ENCODE assay signal across 14 cellular contexts in genomic region chr6:3873051-3873450, GRCh38. TPM values are rescaled to one million over a fixed set of nuclear protein-coding genes. Genes with fewer than 3 reads are reported as not detected.
DNase-seq lines count a peak whose midpoint lies in the region; ATAC-seq and TF ChIP-seq lines count a peak whose summit lies in the region.
"Had no signal": no experiment of that assay in that cellular context is flagged by ENCODE, and none has a peak within 500 bp of the region (broad histone marks: within the 10 kb centered on the region; RNA-seq: fewer than 3 reads in every experiment).

No MANE protein-coding gene starts in this region.

- 87 to 90% methylated on average over 4 of the region's 4 CpGs for WGBS in GM23248 (ENCODE audit: low coverage in 1 of 2, low lambda C conversion rate in 2 of 2, missing lambda C conversion rate in 2 of 2), 2 experiments

- TF ChIP-seq CTCF in epithelial cell of esophagus (IDR thresholded peaks at IDR 0.05; ENCODE audit: insufficient read depth, low read depth, low read length, missing control alignments) = no peak

- H3K4me3 ChIP-seq in GM23248 (no peak overlapping the region), epithelial cell of esophagus (ENCODE audit: low read length) (no peak overlapping the region)
- H3K4me3 ChIP-seq: BLaER1 treated with 17β-estradiol and CSF1 and Interleukin-3, amounts not matched to agents 10 nM and 100 nM had no signal

- no peaks in the 10 kb centered on the region for H3K36me3 ChIP-seq in GM23248 (ENCODE audit: low read depth)
- H3K36me3 ChIP-seq: BLaER1 treated with 17β-estradiol and CSF1 and Interleukin-3, amounts not matched to agents 10 nM and 100 nM had no signal

- H3K27me3 ChIP-seq in GM23248 (replicated peaks; ENCODE audit: insufficient read depth) = no peaks in the 10 kb centered on the region
- H3K27me3 ChIP-seq: BLaER1 treated with 17β-estradiol and CSF1 and Interleukin-3, amounts not matched to agents 10 nM and 100 nM had no signal

- ATAC-seq in left lobe of liver (peak; percentile 11), HG03521 (IDR thresholded peaks at IDR 0.05; ENCODE audit: unreplicated experiment) (no peak), GM18519 (IDR thresholded peaks at IDR 0.05; ENCODE audit: low FRiP score, unreplicated experiment) (no peak)

- H3K9me3 ChIP-seq in GM23248 (ENCODE audit: low read depth) = no peaks in the 10 kb centered on the region
- H3K9me3 ChIP-seq: BLaER1 treated with 17β-estradiol and CSF1 and Interleukin-3, amounts not matched to agents 10 nM and 100 nM had no signal

- no peak overlapping the region for H3K27ac ChIP-seq in GM23248
- H3K27ac ChIP-seq: BLaER1 treated with 17β-estradiol and CSF1 and Interleukin-3, amounts not matched to agents 10 nM and 100 nM had no signal

- DNase-seq in GM23248 (peak; percentile 6), epithelial cell of esophagus (ENCODE audit: low read depth) (peak; percentile 24), left lobe of liver (ENCODE audit: low spot score) (peak; percentile 35), NCI-H524 treated with DMSO at 0.1 percent for 48 hours (lab: John Stamatoyannopoulos, UW) (no peak)
- peak; percentile 6 for DNase-seq in stimulated activated CD8-positive, alpha-beta memory T cell treated with anti-CD3 and anti-CD28 coated beads, Interleukin-4, amount 100 ng/mL, for 48 hours
- DNase-seq: ACHN; CD4-positive, CD25-positive, alpha-beta regulatory T cell; DMS 273 treated with DMSO at 0.1 percent for 48 hours; GOT3; H9 had no signal

- peaks cover 29% of the 10 kb centered on the region for H3F3A ChIP-seq in GM23248 (ENCODE audit: insufficient read depth)

- peaks cover 27% of the 10 kb centered on the region for H3K4me1 ChIP-seq in GM23248 (ENCODE audit: insufficient read depth)

- in situ Hi-C loops in GM23248 (cut with MboI) = no loop called here

- H3K9ac ChIP-seq in GM23248 = no peak overlapping the region
- H3K9ac ChIP-seq: BLaER1 treated with 17β-estradiol and CSF1 and Interleukin-3, amounts not matched to agents 10 nM and 100 nM had no signal

- H3K9me2 ChIP-seq in GM23248 (ENCODE audit: insufficient read depth) = no peaks in the 10 kb centered on the region

- H4K20me1 ChIP-seq in GM23248 (ENCODE audit: insufficient read depth) = no peaks in the 10 kb centered on the region
- H4K20me1 ChIP-seq: BLaER1 treated with 17β-estradiol and CSF1 and Interleukin-3, amounts not matched to agents 10 nM and 100 nM had no signal

- no peaks in the 10 kb centered on the region for H3K79me2 ChIP-seq in GM23248 (ENCODE audit: insufficient read depth)

- no peak overlapping the region for H3K4me2 ChIP-seq in GM23248 (ENCODE audit: unreplicated experiment)
- H3K4me2 ChIP-seq: BLaER1 treated with 17β-estradiol and CSF1 and Interleukin-3, amounts not matched to agents 10 nM and 100 nM had no signal

- no peak overlapping the region for H2AFZ ChIP-seq in GM23248

RNA-seq across cellular contexts. Expression of gene FAM50B, which starts 23.9 kb away (rescaled TPM):
- 6.1 and 7.6 TPM in 2 replicates for total RNA-seq in GM23248 (2014; rRNA removed; shearing (Covaris generic))
- polyA plus RNA-seq in GM23248 (2016; fragmentation: Nextera tagmentation; extraction: Ambion mirVana) = 12.1 and 14.0 TPM in 2 replicates
- total RNA-seq in left lobe of liver = 7.3 TPM
- total RNA-seq: HT1080 had no signal
